23 cellular contexts compared by ENCODE assay signal in the genomic region with DNA sequence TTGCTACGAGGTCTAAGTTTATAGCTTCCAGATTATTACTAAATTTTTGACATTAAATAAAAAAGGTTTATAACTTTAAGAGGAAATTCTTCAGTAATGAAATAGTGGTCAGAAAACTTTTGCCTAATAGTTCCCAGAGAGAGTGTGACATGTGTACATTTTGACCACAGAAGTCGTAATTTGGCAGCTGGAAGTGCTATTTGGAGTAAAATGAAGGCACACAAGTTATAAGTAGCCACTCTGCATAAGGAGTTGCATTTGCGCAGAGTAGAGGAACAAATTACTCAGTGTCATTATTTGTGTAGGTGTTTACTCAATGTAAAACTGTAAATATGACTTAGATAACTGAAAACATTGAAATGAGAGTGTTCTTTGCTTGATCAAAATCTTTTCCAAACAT.
DNase-seq lines count a peak whose midpoint lies in the region.
"Had no signal": no experiment of that assay in that cellular context is flagged by ENCODE, and none has a peak within 500 bp of the region (broad histone marks: within the 10 kb centered on the region; RNA-seq: fewer than 3 reads in every experiment).

No MANE protein-coding gene starts in this region.

- H3K27me3 ChIP-seq in HAP-1 (ENCODE audit: low read depth), result no peaks in the 10 kb centered on the region
- H3K27me3 ChIP-seq: Peyer's patch had no signal

- no peaks in the 10 kb centered on the region for H3K4me1 ChIP-seq in HAP-1
- H3K4me1 ChIP-seq: A549, Caco-2, Peyer's patch had no signal

- peak; percentile 24 for DNase-seq in EH (ENCODE audit: low read depth)
- peak; percentile 56 for DNase-seq in LHCN-M2 (ENCODE audit: low read depth)
- DNase-seq in fibroblast of gingiva (ENCODE audit: low read depth), result peak; percentile 3
- DNase-seq in skeletal muscle cell (ENCODE audit: low read depth), result peak; percentile 25
- DNase-seq in NCI-H1417 treated with DMSO at 0.1 percent for 48 hours (lab: John Stamatoyannopoulos, UW), result no peak
- no peak for DNase-seq in HAP-1 (ENCODE audit: low spot score in 2 of 2)
- DNase-seq in NOMO-1 treated with DMSO at 0.1 percent for 48 hours (lab: John Stamatoyannopoulos, UW; ENCODE audit: unreplicated experiment), result no peak
- DNase-seq: C1 segment of cervical spinal cord; Caco-2; CD8-positive, alpha-beta T cell; DMS79 treated with DMSO at 0.1 percent for 48 hours; Karpas-422; MV-4-11; NCI-H1105; NCI-H2029; NCI-H446; NCI-H526 treated with DMSO at 0.1 percent for 48 hours; OCI-M1; Peyer's patch; SHP77 treated with DMSO at 0.1 percent for 48 hours; SK-N-SH; SW 1271 had no signal

- no peak overlapping the region for H3K4me3 ChIP-seq in skeletal muscle cell (ENCODE audit: low read depth, low read length)
- H3K4me3 ChIP-seq in HAP-1, result no peak overlapping the region
- H3K4me3 ChIP-seq: A549, Peyer's patch had no signal

- in situ Hi-C loops in HAP-1 (cut with MboI; ENCODE audit: low sequenced_read_pairs), result no loop called here

- H3K36me3 ChIP-seq in HAP-1 (replicated peaks), result no peaks in the 10 kb centered on the region
- H3K36me3 ChIP-seq: Peyer's patch had no signal

- no peaks in the 10 kb centered on the region for H3K9me3 ChIP-seq in HAP-1
- H3K9me3 ChIP-seq: A549, Caco-2, Peyer's patch, SK-N-SH had no signal

Comparison
In these comparisons a context has a peak if more than half of its experiments do, and no peak if none do; other contexts are left out.
1. DNase-seq: peak in EH (single experiment), LHCN-M2 (single experiment), fibroblast of gingiva (single experiment) and skeletal muscle cell (single experiment); none in NCI-H1417 treated with DMSO at 0.1 percent for 48 hours (single experiment), HAP-1 (0 of 2) and NOMO-1 treated with DMSO at 0.1 percent for 48 hours (single experiment).